12 cellular contexts compared by ENCODE assay signal in genomic region chr9:134215395-134215708, GRCh38. TPM values are rescaled to one million over a fixed set of nuclear protein-coding genes. Genes with fewer than 3 reads are reported as not detected.
DNase-seq lines count a peak whose midpoint lies in the region; ATAC-seq and TF ChIP-seq lines count a peak whose summit lies in the region.
"Had no signal": no experiment of that assay in that cellular context is flagged by ENCODE, and none has a peak within 500 bp of the region (broad histone marks: within the 10 kb centered on the region; RNA-seq: fewer than 3 reads in every experiment).

No MANE protein-coding gene starts in this region.

- no peaks in the 10 kb centered on the region for H3K9me2 ChIP-seq in SK-N-SH

- no peak for TF ChIP-seq RAD21 in SK-N-SH (IDR thresholded peaks at IDR 0.05; ENCODE audit: low read length)

- ATAC-seq in SK-N-SH treated with all-trans-retinoic acid at 6 μM for 48 hours (no peak), heart left ventricle (no peak)

- TF ChIP-seq POLR2A in heart left ventricle (IDR thresholded peaks at IDR 0.05) = no peak

- H3K36me3 ChIP-seq in SK-N-SH (replicated peaks in 1 of 2; ENCODE audit: control insufficient read depth in 1 of 2, insufficient read depth in 2 of 2, low read length in 1 of 2) (no peaks in the 10 kb centered on the region), heart left ventricle (no peaks in the 10 kb centered on the region), osteoblast (ENCODE audit: insufficient read depth, low read length) (no peaks in the 10 kb centered on the region)

- H3K4me3 ChIP-seq in SK-N-SH (ENCODE audit: low read depth in 2 of 2, low read length in 1 of 2) (no peak overlapping the region), heart left ventricle (no peak overlapping the region), osteoblast (ENCODE audit: insufficient read depth, low read length) (no peak overlapping the region)
- H3K4me3 ChIP-seq: A549 had no signal

- no peak overlapping the region for H3K9ac ChIP-seq in SK-N-SH

- no peaks in the 10 kb centered on the region for H3K9me3 ChIP-seq in SK-N-SH
- H3K9me3 ChIP-seq in heart left ventricle = peaks cover 0 to 7% (median 0%) of the 10 kb centered on the region in 12 donors
- no peaks in the 10 kb centered on the region for H3K9me3 ChIP-seq in osteoblast (ENCODE audit: low read depth, low read length)

- DNase-seq in SK-N-SH (peak; percentile 43), heart left ventricle (peak in 1 of 5 donors; percentile 27), osteoblast (ENCODE audit: insufficient read length, low spot score, missing footprints) (no peak), globus pallidus (ENCODE audit: low spot score) (no peak), NCI-H82 (lab: John Stamatoyannopoulos, UW) (no peak), HCEC 1CT (no peak)
- DNase-seq in stimulated activated CD4-positive, alpha-beta T cell treated with anti-CD3 and anti-CD28 coated beads, Interleukin-1b, Interleukin-23, amount 100 ng/mL, for 48 hours = no peak
- DNase-seq: activated CD4-positive, alpha-beta T cell treated with anti-CD3 and anti-CD28 coated beads, Interleukin-2, amount 10 ng/mL, durations not matched to agents 7 days and 5 days; NCI-H524 treated with DMSO at 0.1 percent for 48 hours had no signal

- H2AFZ ChIP-seq in SK-N-SH (ENCODE audit: low read depth) (no peak overlapping the region), osteoblast (ENCODE audit: low read length) (peak overlapping the region; percentile 2)

- H3K4me2 ChIP-seq in SK-N-SH = no peak overlapping the region
- no peak overlapping the region for H3K4me2 ChIP-seq in osteoblast (ENCODE audit: insufficient read depth, low read length)
- H3K4me2 ChIP-seq: A549 had no signal

- 93% methylated on average over 3 of the region's 9 CpGs for WGBS in SK-N-SH (ENCODE audit: low lambda C conversion rate)
- WGBS in heart left ventricle, 4 donors = 40 to 69% (median 53%) methylated on average over 1 to 9 of the region's 9 CpGs

- TF ChIP-seq CTCF in SK-N-SH (IDR thresholded peaks at IDR 0.05) (no peak), heart left ventricle (IDR thresholded peaks at IDR 0.05) (no peak), osteoblast (IDR thresholded peaks at IDR 0.05; ENCODE audit: extremely low read depth, low read depth, low read length) (no peak)

- H3K27me3 ChIP-seq in SK-N-SH (ENCODE audit: insufficient read depth) = no peaks in the 10 kb centered on the region
- no peaks in the 10 kb centered on the region for H3K27me3 ChIP-seq in heart left ventricle
- H3K27me3 ChIP-seq in osteoblast (ENCODE audit: insufficient read depth, low read length) = no peaks in the 10 kb centered on the region

- no peak overlapping the region; a peak in 1 of 4 replicates for H3K27ac ChIP-seq in SK-N-SH (ENCODE audit: low read depth in 2 of 2, low read length in 1 of 2)
- peak overlapping the region; percentile 15 to 82 (median 72) for H3K27ac ChIP-seq in heart left ventricle
- no peak overlapping the region for H3K27ac ChIP-seq in osteoblast (ENCODE audit: low read depth, low read length)

- H4K20me1 ChIP-seq in SK-N-SH (ENCODE audit: insufficient read depth) (no peaks in the 10 kb centered on the region), osteoblast (ENCODE audit: insufficient read depth, low read length) (no peaks in the 10 kb centered on the region)

- POLR2A ChIA-PET in SK-N-SH (lab: Yijun Ruan, JAX) = interaction anchor here (0.6 kb wide), 1 partner anchor 57 kb away, joined by 3 read pairs; no protein-coding TSS in a partner anchor

- no peak for TF ChIP-seq EP300 in SK-N-SH (IDR thresholded peaks at IDR 0.05; ENCODE audit: borderline replicate concordance in 1 of 2, low read depth in 1 of 2, low read length in 1 of 2)

- H3F3A ChIP-seq in SK-N-SH (replicated peaks; ENCODE audit: insufficient read depth) = no peaks in the 10 kb centered on the region

- H3K79me2 ChIP-seq in SK-N-SH (ENCODE audit: insufficient read depth) = no peaks in the 10 kb centered on the region
- no peaks in the 10 kb centered on the region for H3K79me2 ChIP-seq in osteoblast (ENCODE audit: insufficient read depth, low read length)

- CTCF ChIA-PET in SK-N-SH (lab: Yijun Ruan, JAX) = interaction anchor here (1.0 kb wide), 1 partner anchor 42 kb away, joined by 3 read pairs; no protein-coding TSS in a partner anchor

- intact Hi-C loops in heart left ventricle (cut with DNase I) = loop anchor here in 1 of 10 donors (5.0 kb wide), 1 partner anchor 38 kb away; no protein-coding TSS in a partner anchor

- peaks cover 0 to 25% of the 10 kb centered on the region in 2 experiments; a peak in 1 of 4 replicates for H3K4me1 ChIP-seq in SK-N-SH (ENCODE audit: control insufficient read depth in 1 of 2, insufficient read depth in 2 of 2, low read depth in 1 of 2, low read length in 1 of 2)
- H3K4me1 ChIP-seq in heart left ventricle = peaks cover 0 to 45% (median 22%) of the 10 kb centered on the region in 12 donors
- peaks cover 6% of the 10 kb centered on the region for H3K4me1 ChIP-seq in osteoblast (ENCODE audit: insufficient read depth, low read length)
- H3K4me1 ChIP-seq: A549 had no signal

TF ChIP-seq in SK-N-SH, 30 proteins besides CTCF, POLR2A, EP300 and RAD21 (continues in another document):
- TF ChIP-seq GABPA (IDR thresholded peaks at IDR 0.05; ENCODE audit: low read depth) (no peak), MEF2A (IDR thresholded peaks at IDR 0.05; ENCODE audit: borderline replicate concordance, low read depth) (no peak), NRF1 (IDR thresholded peaks at IDR 0.05; ENCODE audit: low read depth, low read length) (no peak), SIN3A (IDR thresholded peaks at IDR 0.05; ENCODE audit: borderline replicate concordance, low read depth, low read length) (no peak), MXI1 (IDR thresholded peaks at IDR 0.05; ENCODE audit: low read depth, low read length) (no peak), ELF1 (IDR thresholded peaks at IDR 0.05) (no peak), SMC3 (IDR thresholded peaks at IDR 0.05; ENCODE audit: low read depth, low read length) (no peak), USF2 (IDR thresholded peaks at IDR 0.05; ENCODE audit: borderline replicate concordance, low read depth, low read length) (no peak), POLR2AphosphoS5 (IDR thresholded peaks at IDR 0.05; ENCODE audit: low read depth, low read length) (no peak)

TF ChIP-seq in SK-N-SH treated with all-trans-retinoic acid at 6 μM for 48 hours, 23 proteins besides CTCF, POLR2A, EP300 and RAD21 (continues in another document):
- TF ChIP-seq CSDC2 (CRISPR knock-in tag; IDR thresholded peaks at IDR 0.05) (no peak), GLIS3 (CRISPR knock-in tag; IDR thresholded peaks at IDR 0.05) (no peak), TSHZ2 (CRISPR knock-in tag; IDR thresholded peaks at IDR 0.05) (no peak), ZNF70 (CRISPR knock-in tag; IDR thresholded peaks at IDR 0.05) (no peak), ZFP3 (CRISPR knock-in tag; IDR thresholded peaks at IDR 0.05) (no peak), TCF4 (CRISPR knock-in tag; IDR thresholded peaks at IDR 0.05; ENCODE audit: borderline replicate concordance) (no peak), POU6F1 (CRISPR knock-in tag; IDR thresholded peaks at IDR 0.05; ENCODE audit: borderline replicate concordance, low read depth) (no peak), ZNF565 (CRISPR knock-in tag; conservative IDR thresholded peaks at IDR 0.05; ENCODE audit: low read depth) (no peak), ZFP30 (CRISPR knock-in tag; IDR thresholded peaks at IDR 0.05) (no peak), ZC3H10 (CRISPR knock-in tag; IDR thresholded peaks at IDR 0.05) (no peak), RARB (CRISPR knock-in tag; IDR thresholded peaks at IDR 0.05) (no peak), ZNF8 (CRISPR knock-in tag; IDR thresholded peaks at IDR 0.05) (no peak)

RNA-seq across cellular contexts. Expression of gene RNU6ATAC, which starts 51.0 kb away (rescaled TPM):
- not detected in 2 replicates for polyA plus RNA-seq in SK-N-SH (2012; rRNA removed)
- not detected in 2 replicates for polyA plus RNA-seq in SK-N-SH (2012; cell fraction: cytosol; rRNA removed)
- not detected in 2 replicates for polyA plus RNA-seq in SK-N-SH (2012; cell fraction: nucleus; rRNA removed)
- 100 to 1,000 TPM in 1 of 9 donors, 10 to 100 TPM in 5, not detected in 3; 17.3 to 178 (median 80.1) TPM for total RNA-seq in heart left ventricle
- polyA plus RNA-seq in heart left ventricle = not detected
- not detected in 2 replicates for total RNA-seq in osteoblast
- total RNA-seq: bronchial epithelial cell had no signal
- polyA plus RNA-seq: A549 had no signal

Comparison
In these comparisons a context has a peak if more than half of its experiments do, and no peak if none do; other contexts are left out.
1. H3K27ac ChIP-seq: peak in heart left ventricle (12 of 12); none in SK-N-SH (0 of 2) and osteoblast (single experiment).